In genomic region chr10:71719042-71719441, GRCh38 we compare ENCODE assay signal across 17 cellular contexts. TPM values are rescaled to one million over a fixed set of nuclear protein-coding genes. Genes with fewer than 3 reads are reported as not detected.
A peak's percentile ranks its signal among the peaks of the same experiment; 100 is the strongest.
DNase-seq lines count a peak whose midpoint lies in the region; ATAC-seq and TF ChIP-seq lines count a peak whose summit lies in the region.
"Had no signal": no experiment of that assay in that cellular context is flagged by ENCODE, and none has a peak within 500 bp of the region (broad histone marks: within the 10 kb centered on the region; RNA-seq: fewer than 3 reads in every experiment).

No MANE protein-coding gene starts in this region.

- TF ChIP-seq CTCF in psoas muscle (IDR thresholded peaks at IDR 0.05), result no peak

- ATAC-seq in Right ventricle myocardium inferior (peak; percentile 67), left cardiac atrium (peak; percentile 53 to 65), psoas muscle (peak in 2 of 4 donors; percentile 31 to 60), GM19023 (IDR thresholded peaks at IDR 0.05; ENCODE audit: unreplicated experiment) (no peak), GM21447 (IDR thresholded peaks at IDR 0.05; ENCODE audit: unreplicated experiment) (no peak)
- ATAC-seq: activated CD8-positive, alpha-beta T cell treated with anti-CD3 and anti-CD28 coated beads for 36 hours; left lobe of liver; stimulated activated naive B cell treated with anti-CD40 and anti-IgM and Interleukin-4, amounts not matched to agents 10 μg/mL and 1 μg/mL and 100 μg/mL, for 72 hours had no signal

- peaks cover 11% of the 10 kb centered on the region for H3K4me1 ChIP-seq in psoas muscle

- WGBS in psoas muscle, 3 donors, result 50 to 57% (median 56%) methylated on average over 7 of the region's 7 CpGs

- DNase-seq in Right ventricle myocardium inferior (ENCODE audit: missing footprints), result peak; percentile 83
- DNase-seq in cardiac septum (ENCODE audit: low spot score), result no peak
- peak; percentile 73 for DNase-seq in left cardiac atrium
- DNase-seq in psoas muscle, result peak in 1 of 2 donors; percentile 75
- DNase-seq in stimulated activated CD4-positive, alpha-beta T cell treated with anti-CD3 and anti-CD28 coated beads, Interleukin-2, amount 100 ng/mL, for 24 hours, result no peak
- DNase-seq in DMS79 treated with DMSO at 0.1 percent for 48 hours (lab: John Stamatoyannopoulos, UW), result no peak
- DNase-seq: activated CD8-positive, alpha-beta T cell treated with anti-CD3 and anti-CD28 coated beads for 36 hours; amniotic stem cell; Caco-2; GF-D8; NCI-H510A; stimulated activated naive B cell treated with anti-CD40 and anti-IgM and Interleukin-4, amounts not matched to agents 10 μg/mL and 1 μg/mL and 100 μg/mL, for 72 hours had no signal

- H3K27ac ChIP-seq in psoas muscle, result peak overlapping the region; percentile 23

- no peaks in the 10 kb centered on the region for H3K27me3 ChIP-seq in psoas muscle (ENCODE audit: insufficient read depth in 3 of 3, low read length in 2 of 3)

- H3K36me3 ChIP-seq in psoas muscle (ENCODE audit: insufficient read depth in 1 of 2, low read depth in 1 of 2), result no peaks in the 10 kb centered on the region

- H3K4me3 ChIP-seq in psoas muscle, result no peak overlapping the region

- intact Hi-C loops in Right ventricle myocardium inferior (cut with DNase I), result no loop called here
- intact Hi-C loops in cardiac septum (cut with DNase I), result loop anchor here (10.0 kb wide), 1 partner anchor 166 kb away; no protein-coding TSS in a partner anchor
- intact Hi-C loops in left cardiac atrium (cut with DNase I), result no loop called here
- intact Hi-C loops in psoas muscle (cut with DNase I), result no loop called here

- no peaks in the 10 kb centered on the region for H3K9me3 ChIP-seq in psoas muscle
- H3K9me3 ChIP-seq: Caco-2 had no signal

RNA-seq across cellular contexts. Expression of gene C10orf105, which starts 0.5 kb away (rescaled TPM):
- 0.05 TPM for total RNA-seq in Right ventricle myocardium inferior
- total RNA-seq in cardiac septum, result not detected
- total RNA-seq in left cardiac atrium, result under 1 TPM; 0.27 to 0.47 TPM
- not detected for total RNA-seq in psoas muscle
- polyA plus RNA-seq in psoas muscle, result under 1 TPM; 0.01 to 0.03 (median 0.03) TPM
- total RNA-seq: A172, Caco-2, chondrocyte, left lobe of liver had no signal

RNA-seq across cellular contexts. Expression of gene VSIR, which starts 54.3 kb away (rescaled TPM):
- total RNA-seq in Right ventricle myocardium inferior (140 TPM), cardiac septum (63.0 TPM), left cardiac atrium (10 to 100 TPM; 40.6 to 65.3 TPM), psoas muscle (10 to 100 TPM; 12.5 to 20.4 (median 15.9) TPM)
- polyA plus RNA-seq in psoas muscle, result 10 to 100 TPM; 14.8 to 21.8 (median 19.0) TPM

Comparison
In these comparisons a context has a peak if more than half of its experiments do, and no peak if none do; other contexts are left out.
1. DNase-seq: peak in Right ventricle myocardium inferior (single experiment) and left cardiac atrium (single experiment); none in cardiac septum (single experiment), stimulated activated CD4-positive, alpha-beta T cell treated with anti-CD3 and anti-CD28 coated beads, Interleukin-2, amount 100 ng/mL, for 24 hours (0 of 2) and DMS79 treated with DMSO at 0.1 percent for 48 hours (single experiment).
2. ATAC-seq: peak in Right ventricle myocardium inferior (single experiment) and left cardiac atrium (2 of 2); none in GM19023 (single experiment) and GM21447 (single experiment).